ENCODE assay signal across 1 cellular context in the genomic region with DNA sequence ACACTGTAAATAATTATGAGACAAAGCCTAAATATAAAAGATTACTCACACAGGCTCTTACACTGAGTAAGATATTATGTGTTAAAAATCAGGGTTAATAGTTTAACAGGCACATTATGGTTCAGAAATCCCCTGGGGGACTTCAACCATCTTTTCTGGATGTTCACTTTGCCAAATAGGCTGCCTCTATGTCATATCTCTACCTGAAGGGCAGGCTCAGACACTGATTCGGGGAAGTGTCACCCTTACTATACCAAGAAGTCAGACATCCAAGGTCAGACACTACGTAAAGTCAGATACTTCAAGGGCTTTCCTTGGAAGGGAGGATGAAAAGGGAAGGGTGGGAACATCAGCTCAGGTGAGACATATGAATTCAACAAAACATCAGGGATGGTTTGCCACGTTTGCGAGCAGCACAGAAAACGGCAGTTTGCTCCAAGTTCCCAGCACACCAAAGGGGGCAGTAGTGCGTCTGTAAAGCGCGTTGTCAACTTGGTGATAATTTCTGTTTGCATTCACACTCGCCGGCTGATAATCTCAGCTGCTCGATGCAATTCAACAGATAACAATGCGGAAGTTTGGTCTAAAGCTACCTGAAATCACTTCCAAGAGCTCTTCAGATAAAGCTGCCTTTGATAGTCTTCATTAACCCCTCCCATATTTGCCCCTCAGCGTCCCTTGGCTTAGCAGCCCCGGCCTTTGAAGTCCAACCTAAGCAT.
TF ChIP-seq lines count a peak whose summit lies in the region.

No MANE protein-coding gene starts in this region.

TF ChIP-seq in HepG2, 621 proteins besides CTCF, POLR2A, EP300 and RAD21 (continued from another document and continues in another):
- TF ChIP-seq, protein P1, sequence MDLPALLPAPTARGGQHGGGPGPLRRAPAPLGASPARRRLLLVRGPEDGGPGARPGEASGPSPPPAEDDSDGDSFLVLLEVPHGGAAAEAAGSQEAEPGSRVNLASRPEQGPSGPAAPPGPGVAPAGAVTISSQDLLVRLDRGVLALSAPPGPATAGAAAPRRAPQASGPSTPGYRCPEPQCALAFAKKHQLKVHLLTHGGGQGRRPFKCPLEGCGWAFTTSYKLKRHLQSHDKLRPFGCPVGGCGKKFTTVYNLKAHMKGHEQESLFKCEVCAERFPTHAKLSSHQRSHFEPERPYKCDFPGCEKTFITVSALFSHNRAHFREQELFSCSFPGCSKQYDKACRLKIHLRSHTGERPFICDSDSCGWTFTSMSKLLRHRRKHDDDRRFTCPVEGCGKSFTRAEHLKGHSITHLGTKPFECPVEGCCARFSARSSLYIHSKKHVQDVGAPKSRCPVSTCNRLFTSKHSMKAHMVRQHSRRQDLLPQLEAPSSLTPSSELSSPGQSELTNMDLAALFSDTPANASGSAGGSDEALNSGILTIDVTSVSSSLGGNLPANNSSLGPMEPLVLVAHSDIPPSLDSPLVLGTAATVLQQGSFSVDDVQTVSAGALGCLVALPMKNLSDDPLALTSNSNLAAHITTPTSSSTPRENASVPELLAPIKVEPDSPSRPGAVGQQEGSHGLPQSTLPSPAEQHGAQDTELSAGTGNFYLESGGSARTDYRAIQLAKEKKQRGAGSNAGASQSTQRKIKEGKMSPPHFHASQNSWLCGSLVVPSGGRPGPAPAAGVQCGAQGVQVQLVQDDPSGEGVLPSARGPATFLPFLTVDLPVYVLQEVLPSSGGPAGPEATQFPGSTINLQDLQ (CRISPR knock-in tag; IDR thresholded peaks at IDR 0.05), result no peak
- TF ChIP-seq, protein P2, sequence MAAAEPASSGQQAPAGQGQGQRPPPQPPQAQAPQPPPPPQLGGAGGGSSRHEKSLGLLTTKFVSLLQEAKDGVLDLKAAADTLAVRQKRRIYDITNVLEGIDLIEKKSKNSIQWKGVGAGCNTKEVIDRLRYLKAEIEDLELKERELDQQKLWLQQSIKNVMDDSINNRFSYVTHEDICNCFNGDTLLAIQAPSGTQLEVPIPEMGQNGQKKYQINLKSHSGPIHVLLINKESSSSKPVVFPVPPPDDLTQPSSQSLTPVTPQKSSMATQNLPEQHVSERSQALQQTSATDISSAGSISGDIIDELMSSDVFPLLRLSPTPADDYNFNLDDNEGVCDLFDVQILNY (CRISPR knock-in tag; conservative IDR thresholded peaks at IDR 0.05), result no peak
- no peak for TF ChIP-seq ZNF549 (CRISPR knock-in tag; IDR thresholded peaks at IDR 0.05)
- TF ChIP-seq, protein P3, sequence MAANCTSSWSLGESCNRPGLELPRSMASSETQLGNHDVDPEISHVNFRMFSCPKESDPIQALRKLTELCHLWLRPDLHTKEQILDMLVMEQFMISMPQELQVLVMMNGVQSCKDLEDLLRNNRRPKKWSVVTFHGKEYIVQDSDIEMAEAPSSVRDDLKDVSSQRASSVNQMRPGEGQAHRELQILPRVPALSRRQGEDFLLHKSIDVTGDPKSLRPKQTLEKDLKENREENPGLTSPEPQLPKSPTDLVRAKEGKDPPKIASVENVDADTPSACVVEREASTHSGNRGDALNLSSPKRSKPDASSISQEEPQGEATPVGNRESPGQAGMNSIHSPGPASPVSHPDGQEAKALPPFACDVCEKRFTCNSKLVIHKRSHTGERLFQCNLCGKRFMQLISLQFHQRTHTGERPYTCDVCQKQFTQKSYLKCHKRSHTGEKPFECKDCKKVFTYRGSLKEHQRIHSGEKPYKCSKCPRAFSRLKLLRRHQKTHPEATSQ (CRISPR knock-in tag; IDR thresholded peaks at IDR 0.05; ENCODE audit: borderline replicate concordance), result no peak
- no peak for TF ChIP-seq JUN (CRISPR knock-in tag; IDR thresholded peaks at IDR 0.05)
- 0 out of 2 replicates have a peak, but pooled peaks have one; percentile 14 for TF ChIP-seq IRF2 (CRISPR knock-in tag; IDR thresholded peaks at IDR 0.05)
- TF ChIP-seq ZNF879 (CRISPR knock-in tag; IDR thresholded peaks at IDR 0.05), result no peak
- TF ChIP-seq, protein P4, sequence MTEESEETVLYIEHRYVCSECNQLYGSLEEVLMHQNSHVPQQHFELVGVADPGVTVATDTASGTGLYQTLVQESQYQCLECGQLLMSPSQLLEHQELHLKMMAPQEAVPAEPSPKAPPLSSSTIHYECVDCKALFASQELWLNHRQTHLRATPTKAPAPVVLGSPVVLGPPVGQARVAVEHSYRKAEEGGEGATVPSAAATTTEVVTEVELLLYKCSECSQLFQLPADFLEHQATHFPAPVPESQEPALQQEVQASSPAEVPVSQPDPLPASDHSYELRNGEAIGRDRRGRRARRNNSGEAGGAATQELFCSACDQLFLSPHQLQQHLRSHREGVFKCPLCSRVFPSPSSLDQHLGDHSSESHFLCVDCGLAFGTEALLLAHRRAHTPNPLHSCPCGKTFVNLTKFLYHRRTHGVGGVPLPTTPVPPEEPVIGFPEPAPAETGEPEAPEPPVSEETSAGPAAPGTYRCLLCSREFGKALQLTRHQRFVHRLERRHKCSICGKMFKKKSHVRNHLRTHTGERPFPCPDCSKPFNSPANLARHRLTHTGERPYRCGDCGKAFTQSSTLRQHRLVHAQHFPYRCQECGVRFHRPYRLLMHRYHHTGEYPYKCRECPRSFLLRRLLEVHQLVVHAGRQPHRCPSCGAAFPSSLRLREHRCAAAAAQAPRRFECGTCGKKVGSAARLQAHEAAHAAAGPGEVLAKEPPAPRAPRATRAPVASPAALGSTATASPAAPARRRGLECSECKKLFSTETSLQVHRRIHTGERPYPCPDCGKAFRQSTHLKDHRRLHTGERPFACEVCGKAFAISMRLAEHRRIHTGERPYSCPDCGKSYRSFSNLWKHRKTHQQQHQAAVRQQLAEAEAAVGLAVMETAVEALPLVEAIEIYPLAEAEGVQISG (CRISPR knock-in tag; IDR thresholded peaks at IDR 0.05), result no peak
- no peak for TF ChIP-seq PITX1 (CRISPR knock-in tag; IDR thresholded peaks at IDR 0.05)
- peak; percentile 47 for TF ChIP-seq ISL2 (CRISPR knock-in tag; IDR thresholded peaks at IDR 0.05)
- TF ChIP-seq, protein P5, sequence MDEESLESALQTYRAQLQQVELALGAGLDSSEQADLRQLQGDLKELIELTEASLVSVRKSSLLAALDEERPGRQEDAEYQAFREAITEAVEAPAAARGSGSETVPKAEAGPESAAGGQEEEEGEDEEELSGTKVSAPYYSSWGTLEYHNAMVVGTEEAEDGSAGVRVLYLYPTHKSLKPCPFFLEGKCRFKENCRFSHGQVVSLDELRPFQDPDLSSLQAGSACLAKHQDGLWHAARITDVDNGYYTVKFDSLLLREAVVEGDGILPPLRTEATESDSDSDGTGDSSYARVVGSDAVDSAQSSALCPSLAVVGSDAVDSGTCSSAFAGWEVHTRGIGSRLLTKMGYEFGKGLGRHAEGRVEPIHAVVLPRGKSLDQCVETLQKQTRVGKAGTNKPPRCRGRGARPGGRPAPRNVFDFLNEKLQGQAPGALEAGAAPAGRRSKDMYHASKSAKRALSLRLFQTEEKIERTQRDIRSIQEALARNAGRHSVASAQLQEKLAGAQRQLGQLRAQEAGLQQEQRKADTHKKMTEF (CRISPR knock-in tag; IDR thresholded peaks at IDR 0.05), result 0 out of 2 replicates have a peak, but pooled peaks have one; percentile 9
- no peak for TF ChIP-seq ZNF225 (CRISPR knock-in tag; IDR thresholded peaks at IDR 0.05)
- TF ChIP-seq RBFOX2 (IDR thresholded peaks at IDR 0.05; ENCODE audit: low read depth, low read length), result no peak
- TF ChIP-seq ZNF530 (CRISPR knock-in tag; IDR thresholded peaks at IDR 0.05; ENCODE audit: low read depth), result no peak
- TF ChIP-seq NR2F6 (IDR thresholded peaks at IDR 0.05), result no peak
- TF ChIP-seq NR2F6 (CRISPR knock-in tag; IDR thresholded peaks at IDR 0.05), result 0 out of 2 replicates have a peak, but pooled peaks have one; percentile 11
- no peak for TF ChIP-seq ZNF703 (CRISPR knock-in tag; IDR thresholded peaks at IDR 0.05; ENCODE audit: borderline replicate concordance)
- no peak for TF ChIP-seq ZNF556 (CRISPR knock-in tag; IDR thresholded peaks at IDR 0.05; ENCODE audit: borderline replicate concordance)
- TF ChIP-seq SMARCC2 (IDR thresholded peaks at IDR 0.05), result no peak
- no peak for TF ChIP-seq ZNF747 (CRISPR knock-in tag; IDR thresholded peaks at IDR 0.05; ENCODE audit: borderline replicate concordance)
- TF ChIP-seq PAWR (CRISPR knock-in tag; IDR thresholded peaks at IDR 0.05; ENCODE audit: borderline replicate concordance), result no peak
- no peak for TF ChIP-seq TGIF2 (CRISPR knock-in tag; IDR thresholded peaks at IDR 0.05)
- TF ChIP-seq, protein P6, sequence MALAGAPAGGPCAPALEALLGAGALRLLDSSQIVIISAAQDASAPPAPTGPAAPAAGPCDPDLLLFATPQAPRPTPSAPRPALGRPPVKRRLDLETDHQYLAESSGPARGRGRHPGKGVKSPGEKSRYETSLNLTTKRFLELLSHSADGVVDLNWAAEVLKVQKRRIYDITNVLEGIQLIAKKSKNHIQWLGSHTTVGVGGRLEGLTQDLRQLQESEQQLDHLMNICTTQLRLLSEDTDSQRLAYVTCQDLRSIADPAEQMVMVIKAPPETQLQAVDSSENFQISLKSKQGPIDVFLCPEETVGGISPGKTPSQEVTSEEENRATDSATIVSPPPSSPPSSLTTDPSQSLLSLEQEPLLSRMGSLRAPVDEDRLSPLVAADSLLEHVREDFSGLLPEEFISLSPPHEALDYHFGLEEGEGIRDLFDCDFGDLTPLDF (CRISPR knock-in tag; IDR thresholded peaks at IDR 0.05), result no peak
- no peak for TF ChIP-seq CEBPG (CRISPR knock-in tag; IDR thresholded peaks at IDR 0.05)
- no peak for TF ChIP-seq KMT2B (CRISPR knock-in tag; IDR thresholded peaks at IDR 0.05)
- no peak; the same call in 1 of the 2 replicates for TF ChIP-seq ZMYM4 (CRISPR knock-in tag; IDR thresholded peaks at IDR 0.05)
- TF ChIP-seq ZNF709 (CRISPR knock-in tag; IDR thresholded peaks at IDR 0.05), result no peak
- no peak for TF ChIP-seq ELF4 (CRISPR knock-in tag; IDR thresholded peaks at IDR 0.05; ENCODE audit: borderline replicate concordance)
- TF ChIP-seq RARA (CRISPR knock-in tag; IDR thresholded peaks at IDR 0.05), result no peak
- TF ChIP-seq ZFP36L1 (CRISPR knock-in tag; IDR thresholded peaks at IDR 0.05), result no peak
- TF ChIP-seq SATB2 (CRISPR knock-in tag; IDR thresholded peaks at IDR 0.05), result no peak
- TF ChIP-seq STAG1 (CRISPR knock-in tag; IDR thresholded peaks at IDR 0.05), result peak; percentile 52
- TF ChIP-seq, protein P7, sequence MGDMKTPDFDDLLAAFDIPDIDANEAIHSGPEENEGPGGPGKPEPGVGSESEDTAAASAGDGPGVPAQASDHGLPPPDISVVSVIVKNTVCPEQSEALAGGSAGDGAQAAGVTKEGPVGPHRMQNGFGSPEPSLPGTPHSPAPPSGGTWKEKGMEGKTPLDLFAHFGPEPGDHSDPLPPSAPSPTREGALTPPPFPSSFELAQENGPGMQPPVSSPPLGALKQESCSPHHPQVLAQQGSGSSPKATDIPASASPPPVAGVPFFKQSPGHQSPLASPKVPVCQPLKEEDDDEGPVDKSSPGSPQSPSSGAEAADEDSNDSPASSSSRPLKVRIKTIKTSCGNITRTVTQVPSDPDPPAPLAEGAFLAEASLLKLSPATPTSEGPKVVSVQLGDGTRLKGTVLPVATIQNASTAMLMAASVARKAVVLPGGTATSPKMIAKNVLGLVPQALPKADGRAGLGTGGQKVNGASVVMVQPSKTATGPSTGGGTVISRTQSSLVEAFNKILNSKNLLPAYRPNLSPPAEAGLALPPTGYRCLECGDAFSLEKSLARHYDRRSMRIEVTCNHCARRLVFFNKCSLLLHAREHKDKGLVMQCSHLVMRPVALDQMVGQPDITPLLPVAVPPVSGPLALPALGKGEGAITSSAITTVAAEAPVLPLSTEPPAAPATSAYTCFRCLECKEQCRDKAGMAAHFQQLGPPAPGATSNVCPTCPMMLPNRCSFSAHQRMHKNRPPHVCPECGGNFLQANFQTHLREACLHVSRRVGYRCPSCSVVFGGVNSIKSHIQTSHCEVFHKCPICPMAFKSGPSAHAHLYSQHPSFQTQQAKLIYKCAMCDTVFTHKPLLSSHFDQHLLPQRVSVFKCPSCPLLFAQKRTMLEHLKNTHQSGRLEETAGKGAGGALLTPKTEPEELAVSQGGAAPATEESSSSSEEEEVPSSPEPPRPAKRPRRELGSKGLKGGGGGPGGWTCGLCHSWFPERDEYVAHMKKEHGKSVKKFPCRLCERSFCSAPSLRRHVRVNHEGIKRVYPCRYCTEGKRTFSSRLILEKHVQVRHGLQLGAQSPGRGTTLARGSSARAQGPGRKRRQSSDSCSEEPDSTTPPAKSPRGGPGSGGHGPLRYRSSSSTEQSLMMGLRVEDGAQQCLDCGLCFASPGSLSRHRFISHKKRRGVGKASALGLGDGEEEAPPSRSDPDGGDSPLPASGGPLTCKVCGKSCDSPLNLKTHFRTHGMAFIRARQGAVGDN (CRISPR knock-in tag; IDR thresholded peaks at IDR 0.05), result no peak
- peak; percentile 37; the same call in 1 of the 2 replicates for TF ChIP-seq SMC3 (IDR thresholded peaks at IDR 0.05; ENCODE audit: low read length)
- TF ChIP-seq, protein P8, sequence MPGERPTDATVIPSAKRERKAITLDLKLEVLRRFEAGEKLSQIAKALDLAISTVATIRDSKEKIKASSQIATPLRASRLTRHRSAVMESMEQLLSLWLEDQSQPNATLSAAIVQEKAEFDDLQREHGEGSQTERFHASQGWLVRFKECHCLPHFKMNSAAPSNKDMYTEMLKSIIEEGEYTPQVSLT (CRISPR knock-in tag; IDR thresholded peaks at IDR 0.05; ENCODE audit: borderline replicate concordance, low read depth), result no peak
- TF ChIP-seq ZNF468 (CRISPR knock-in tag; IDR thresholded peaks at IDR 0.05), result no peak
- no peak for TF ChIP-seq NFE2 (CRISPR knock-in tag; IDR thresholded peaks at IDR 0.05)
- TF ChIP-seq, protein P9, sequence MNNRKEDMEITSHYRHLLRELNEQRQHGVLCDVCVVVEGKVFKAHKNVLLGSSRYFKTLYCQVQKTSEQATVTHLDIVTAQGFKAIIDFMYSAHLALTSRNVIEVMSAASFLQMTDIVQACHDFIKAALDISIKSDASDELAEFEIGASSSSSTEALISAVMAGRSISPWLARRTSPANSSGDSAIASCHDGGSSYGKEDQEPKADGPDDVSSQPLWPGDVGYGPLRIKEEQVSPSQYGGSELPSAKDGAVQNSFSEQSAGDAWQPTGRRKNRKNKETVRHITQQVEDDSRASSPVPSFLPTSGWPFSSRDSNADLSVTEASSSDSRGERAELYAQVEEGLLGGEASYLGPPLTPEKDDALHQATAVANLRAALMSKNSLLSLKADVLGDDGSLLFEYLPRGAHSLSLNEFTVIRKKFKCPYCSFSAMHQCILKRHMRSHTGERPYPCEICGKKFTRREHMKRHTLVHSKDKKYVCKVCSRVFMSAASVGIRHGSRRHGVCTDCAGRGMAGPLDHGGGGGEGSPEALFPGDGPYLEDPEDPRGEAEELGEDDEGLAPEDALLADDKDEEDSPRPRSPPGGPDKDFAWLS (CRISPR knock-in tag; IDR thresholded peaks at IDR 0.05; ENCODE audit: borderline replicate concordance), result no peak
- TF ChIP-seq SIN3A (IDR thresholded peaks at IDR 0.05; ENCODE audit: borderline replicate concordance, low read depth, low read length), result no peak
- TF ChIP-seq, protein P10, sequence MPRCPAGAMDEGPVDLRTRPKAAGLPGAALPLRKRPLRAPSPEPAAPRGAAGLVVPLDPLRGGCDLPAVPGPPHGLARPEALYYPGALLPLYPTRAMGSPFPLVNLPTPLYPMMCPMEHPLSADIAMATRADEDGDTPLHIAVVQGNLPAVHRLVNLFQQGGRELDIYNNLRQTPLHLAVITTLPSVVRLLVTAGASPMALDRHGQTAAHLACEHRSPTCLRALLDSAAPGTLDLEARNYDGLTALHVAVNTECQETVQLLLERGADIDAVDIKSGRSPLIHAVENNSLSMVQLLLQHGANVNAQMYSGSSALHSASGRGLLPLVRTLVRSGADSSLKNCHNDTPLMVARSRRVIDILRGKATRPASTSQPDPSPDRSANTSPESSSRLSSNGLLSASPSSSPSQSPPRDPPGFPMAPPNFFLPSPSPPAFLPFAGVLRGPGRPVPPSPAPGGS (CRISPR knock-in tag; IDR thresholded peaks at IDR 0.05), result no peak
- 0 out of 2 replicates have a peak, but pooled peaks have one; percentile 26 for TF ChIP-seq SMAD3 (CRISPR knock-in tag; IDR thresholded peaks at IDR 0.05)
- no peak for TF ChIP-seq SIN3B (IDR thresholded peaks at IDR 0.05; ENCODE audit: low read length)
- TF ChIP-seq TAF15 (IDR thresholded peaks at IDR 0.05; ENCODE audit: low read depth, low read length, poor library complexity, severe bottlenecking), result no peak
- TF ChIP-seq ATAD3A (CRISPR knock-in tag; IDR thresholded peaks at IDR 0.05), result no peak
- TF ChIP-seq SSRP1 (CRISPR knock-in tag; IDR thresholded peaks at IDR 0.05), result no peak
